19 cellular contexts compared by ENCODE assay signal in the genomic region with DNA sequence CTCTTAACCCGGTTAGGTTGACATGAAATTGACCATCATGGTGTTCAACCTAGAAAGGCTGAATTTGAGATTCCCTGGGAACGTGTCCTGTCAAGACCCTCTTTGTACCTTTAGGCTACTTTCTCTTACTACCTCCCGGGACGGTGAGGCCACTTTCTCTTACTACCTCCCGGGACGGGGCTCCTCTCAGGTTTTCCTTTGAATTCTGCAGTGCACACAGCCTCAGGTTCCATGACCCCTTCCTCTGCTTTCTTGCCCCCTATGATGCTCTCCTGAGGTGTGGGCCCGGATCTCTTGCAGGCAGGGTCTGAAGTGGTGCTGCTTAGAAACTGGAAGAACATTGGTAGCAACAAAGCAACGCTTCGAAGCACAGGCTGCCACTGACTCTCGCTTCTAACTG.
DNase-seq lines count a peak whose midpoint lies in the region; ATAC-seq and TF ChIP-seq lines count a peak whose summit lies in the region.
"Had no signal": no experiment of that assay in that cellular context is flagged by ENCODE, and none has a peak within 500 bp of the region (broad histone marks: within the 10 kb centered on the region; RNA-seq: fewer than 3 reads in every experiment).

No MANE protein-coding gene starts in this region.

- no TSS peak for BruUV-seq in Calu3 (replicated peaks; lab: Mats Ljungman, UMichigan)

- H3K9me3 ChIP-seq in colonic mucosa = no peaks in the 10 kb centered on the region

- no peak for ATAC-seq in activated CD8-positive, alpha-beta T cell treated with anti-CD3 and anti-CD28 coated beads, Interleukin-2, amount 10 ng/mL, durations not matched to agents 7 days and 5 days
- ATAC-seq in activated CD8-positive, alpha-beta T cell treated with anti-CD3 and anti-CD28 coated beads for 36 hours = no peak
- no peak for ATAC-seq in naive thymus-derived CD8-positive, alpha-beta T cell
- ATAC-seq in T-cell (replicated peaks in 1 of 4) = no peak

- no peaks in the 10 kb centered on the region for H3K36me3 Mint-ChIP-seq in activated CD8-positive, alpha-beta T cell treated with anti-CD3 and anti-CD28 coated beads, Interleukin-2, amount 10 ng/mL, durations not matched to agents 7 days and 5 days (ENCODE audit: low read depth)
- peaks cover 6% of the 10 kb centered on the region for H3K36me3 Mint-ChIP-seq in activated CD8-positive, alpha-beta T cell treated with anti-CD3 and anti-CD28 coated beads for 36 hours (ENCODE audit: low read depth)
- peaks cover 0 to 2% (median 0%) of the 10 kb centered on the region in 3 donors for H3K36me3 Mint-ChIP-seq in naive thymus-derived CD8-positive, alpha-beta T cell
- H3K36me3 Mint-ChIP-seq in T-cell (peaks cover 4% of the 10 kb centered on the region), Calu3 (ENCODE audit: insufficient read depth, unreplicated experiment) (no peaks in the 10 kb centered on the region)

- H3K9ac ChIP-seq in colonic mucosa (ENCODE audit: low read depth in 2 of 2, low read length in 2 of 2) = no peak overlapping the region
- H3K9ac ChIP-seq: KMS-11 had no signal

- H3K27me3 ChIP-seq in colonic mucosa = no peaks in the 10 kb centered on the region

- POLR2A ChIA-PET in activated CD8-positive, alpha-beta T cell treated with anti-CD3 and anti-CD28 coated beads, Interleukin-2, amount 10 ng/mL, durations not matched to agents 7 days and 5 days (lab: Charles Lee) = no interaction called here
- POLR2A ChIA-PET in activated CD8-positive, alpha-beta T cell treated with anti-CD3 and anti-CD28 coated beads for 36 hours (lab: Charles Lee) = no interaction called here
- POLR2A ChIA-PET in naive thymus-derived CD8-positive, alpha-beta T cell (lab: Charles Lee) = no interaction called here
- POLR2A ChIA-PET in T-cell (lab: Charles Lee) = no interaction called here

- CTCF ChIA-PET in activated CD8-positive, alpha-beta T cell treated with anti-CD3 and anti-CD28 coated beads, Interleukin-2, amount 10 ng/mL, durations not matched to agents 7 days and 5 days (lab: Charles Lee) = no interaction called here
- CTCF ChIA-PET in activated CD8-positive, alpha-beta T cell treated with anti-CD3 and anti-CD28 coated beads for 36 hours (lab: Charles Lee) = no interaction called here
- CTCF ChIA-PET in T-cell (lab: Charles Lee) (no interaction called here), Calu3 (lab: Charles Lee) (no interaction called here)

- no peak overlapping the region for H3K4me3 ChIP-seq in colonic mucosa

- DNase-seq in activated CD8-positive, alpha-beta T cell treated with anti-CD3 and anti-CD28 coated beads, Interleukin-2, amount 10 ng/mL, durations not matched to agents 7 days and 5 days = peak; percentile 14
- DNase-seq in activated CD8-positive, alpha-beta T cell treated with anti-CD3 and anti-CD28 coated beads for 36 hours = no peak
- DNase-seq in colonic mucosa (peak; percentile 11), ureter (ENCODE audit: low spot score) (peak; percentile 36), T-cell (no peak), Calu3 (no peak), NCI-H2107 (lab: John Stamatoyannopoulos, UW) (no peak)
- no peak for DNase-seq in naive thymus-derived CD8-positive, alpha-beta T cell
- DNase-seq: DMS 273 treated with DMSO at 0.1 percent for 48 hours, DND-41, MV-4-11, NCI-H1694 treated with DMSO at 0.1 percent for 48 hours, NCI-H226, NCI-H524, NCI-H82, RPMI8226, SIG-M5 had no signal

- intact Hi-C loops in activated CD8-positive, alpha-beta T cell treated with anti-CD3 and anti-CD28 coated beads for 36 hours (cut with micrococcal nuclease) = no loop called here
- intact Hi-C loops in colonic mucosa (cut with DNase I) (no loop called here), Calu3 (cut with micrococcal nuclease; ENCODE audit: unreplicated experiment) (no loop called here)

- H3K36me3 ChIP-seq in colonic mucosa = no peaks in the 10 kb centered on the region

- H3K27ac ChIP-seq in colonic mucosa = no peak overlapping the region
- H3K27ac ChIP-seq: 22Rv1, KMS-11 had no signal

- no peak overlapping the region for H3K4me3 Mint-ChIP-seq in activated CD8-positive, alpha-beta T cell treated with anti-CD3 and anti-CD28 coated beads, Interleukin-2, amount 10 ng/mL, durations not matched to agents 7 days and 5 days
- H3K4me3 Mint-ChIP-seq in activated CD8-positive, alpha-beta T cell treated with anti-CD3 and anti-CD28 coated beads for 36 hours = no peak overlapping the region
- H3K4me3 Mint-ChIP-seq in naive thymus-derived CD8-positive, alpha-beta T cell = peak overlapping the region in 1 of 10 donors; percentile 60
- no peak overlapping the region for H3K4me3 Mint-ChIP-seq in T-cell
- no peak overlapping the region for H3K4me3 Mint-ChIP-seq in Calu3 (ENCODE audit: low read depth, unreplicated experiment)

- H3K9me3 Mint-ChIP-seq in activated CD8-positive, alpha-beta T cell treated with anti-CD3 and anti-CD28 coated beads, Interleukin-2, amount 10 ng/mL, durations not matched to agents 7 days and 5 days (ENCODE audit: insufficient read depth) = no peaks in the 10 kb centered on the region
- H3K9me3 Mint-ChIP-seq in activated CD8-positive, alpha-beta T cell treated with anti-CD3 and anti-CD28 coated beads for 36 hours = no peaks in the 10 kb centered on the region
- no peaks in the 10 kb centered on the region for H3K9me3 Mint-ChIP-seq in naive thymus-derived CD8-positive, alpha-beta T cell
- H3K9me3 Mint-ChIP-seq in T-cell (no peaks in the 10 kb centered on the region), Calu3 (ENCODE audit: low read depth, unreplicated experiment) (no peaks in the 10 kb centered on the region)

- H3K4me1 ChIP-seq in colonic mucosa = peaks cover 17% of the 10 kb centered on the region

- no peak overlapping the region for H3K27ac Mint-ChIP-seq in activated CD8-positive, alpha-beta T cell treated with anti-CD3 and anti-CD28 coated beads, Interleukin-2, amount 10 ng/mL, durations not matched to agents 7 days and 5 days
- no peak overlapping the region for H3K27ac Mint-ChIP-seq in activated CD8-positive, alpha-beta T cell treated with anti-CD3 and anti-CD28 coated beads for 36 hours
- H3K27ac Mint-ChIP-seq in naive thymus-derived CD8-positive, alpha-beta T cell = peak overlapping the region in 6 of 10 donors; percentile 20 to 83 (median 66)
- H3K27ac Mint-ChIP-seq in T-cell (peak overlapping the region in 1 of 2 donors; percentile 7), Calu3 (ENCODE audit: unreplicated experiment) (no peak overlapping the region)

- H3K4me1 Mint-ChIP-seq in activated CD8-positive, alpha-beta T cell treated with anti-CD3 and anti-CD28 coated beads, Interleukin-2, amount 10 ng/mL, durations not matched to agents 7 days and 5 days (ENCODE audit: low read depth) = peaks cover 38% of the 10 kb centered on the region
- peaks cover 43% of the 10 kb centered on the region for H3K4me1 Mint-ChIP-seq in activated CD8-positive, alpha-beta T cell treated with anti-CD3 and anti-CD28 coated beads for 36 hours (ENCODE audit: low read depth)
- H3K4me1 Mint-ChIP-seq in naive thymus-derived CD8-positive, alpha-beta T cell = peaks cover 46 to 85% (median 73%) of the 10 kb centered on the region in 4 donors
- peaks cover 66 to 87% (median 74%) of the 10 kb centered on the region in 3 donors for H3K4me1 Mint-ChIP-seq in T-cell
- H3K4me1 Mint-ChIP-seq in Calu3 (ENCODE audit: low read depth, unreplicated experiment) = peaks cover 28% of the 10 kb centered on the region

- H3K27me3 Mint-ChIP-seq in activated CD8-positive, alpha-beta T cell treated with anti-CD3 and anti-CD28 coated beads, Interleukin-2, amount 10 ng/mL, durations not matched to agents 7 days and 5 days (ENCODE audit: low read depth) = peaks cover 12% of the 10 kb centered on the region
- no peaks in the 10 kb centered on the region for H3K27me3 Mint-ChIP-seq in activated CD8-positive, alpha-beta T cell treated with anti-CD3 and anti-CD28 coated beads for 36 hours
- no peaks in the 10 kb centered on the region for H3K27me3 Mint-ChIP-seq in naive thymus-derived CD8-positive, alpha-beta T cell
- H3K27me3 Mint-ChIP-seq in T-cell (no peaks in the 10 kb centered on the region), Calu3 (ENCODE audit: unreplicated experiment) (peaks cover 95% of the 10 kb centered on the region)

- no peak for TF ChIP-seq CTCF in activated CD8-positive, alpha-beta T cell treated with anti-CD3 and anti-CD28 coated beads for 36 hours (IDR thresholded peaks at IDR 0.05)
- TF ChIP-seq CTCF in colonic mucosa (IDR thresholded peaks at IDR 0.05) = no peak
- no peak for TF ChIP-seq CTCF in Calu3 (IDR thresholded peaks at IDR 0.05; ENCODE audit: unreplicated experiment)

Comparison
In these comparisons a context has a peak if more than half of its experiments do, and no peak if none do; other contexts are left out.
1. DNase-seq: peak in activated CD8-positive, alpha-beta T cell treated with anti-CD3 and anti-CD28 coated beads, Interleukin-2, amount 10 ng/mL, durations not matched to agents 7 days and 5 days (single experiment), colonic mucosa (single experiment) and ureter (single experiment); none in activated CD8-positive, alpha-beta T cell treated with anti-CD3 and anti-CD28 coated beads for 36 hours (single experiment), naive thymus-derived CD8-positive, alpha-beta T cell (0 of 10), T-cell (0 of 34), Calu3 (single experiment) and NCI-H2107 (single experiment).
2. H3K27ac Mint-ChIP-seq: peak in naive thymus-derived CD8-positive, alpha-beta T cell (6 of 10); none in activated CD8-positive, alpha-beta T cell treated with anti-CD3 and anti-CD28 coated beads, Interleukin-2, amount 10 ng/mL, durations not matched to agents 7 days and 5 days (single experiment), activated CD8-positive, alpha-beta T cell treated with anti-CD3 and anti-CD28 coated beads for 36 hours (single experiment) and Calu3 (single experiment).